Comparison of ENCODE assay signal across 1 cellular context in the genomic region with DNA sequence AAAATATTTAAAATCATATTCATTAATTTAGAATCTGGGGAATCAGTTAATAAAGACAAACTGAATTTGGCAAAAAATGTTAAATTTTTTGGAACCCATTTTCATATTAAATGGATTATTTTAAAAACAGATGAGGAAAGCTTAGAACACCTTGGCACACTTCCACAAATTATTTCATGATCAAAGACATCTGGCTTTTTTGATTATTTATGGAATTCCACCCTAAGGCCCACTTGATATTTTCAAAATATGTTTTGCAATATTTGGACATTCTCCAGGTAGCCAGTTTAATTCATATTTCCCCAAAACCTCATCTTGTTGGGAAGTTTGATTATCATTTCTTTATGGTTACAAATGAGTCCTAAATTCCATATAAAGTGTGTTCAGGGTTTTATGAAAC.
TF ChIP-seq lines count a peak whose summit lies in the region.

No MANE protein-coding gene starts in this region.

TF ChIP-seq in SK-N-SH treated with all-trans-retinoic acid at 6 μM for 48 hours, 23 proteins besides CTCF, POLR2A, EP300 and RAD21 (continued from another document):
- TF ChIP-seq, protein P1, sequence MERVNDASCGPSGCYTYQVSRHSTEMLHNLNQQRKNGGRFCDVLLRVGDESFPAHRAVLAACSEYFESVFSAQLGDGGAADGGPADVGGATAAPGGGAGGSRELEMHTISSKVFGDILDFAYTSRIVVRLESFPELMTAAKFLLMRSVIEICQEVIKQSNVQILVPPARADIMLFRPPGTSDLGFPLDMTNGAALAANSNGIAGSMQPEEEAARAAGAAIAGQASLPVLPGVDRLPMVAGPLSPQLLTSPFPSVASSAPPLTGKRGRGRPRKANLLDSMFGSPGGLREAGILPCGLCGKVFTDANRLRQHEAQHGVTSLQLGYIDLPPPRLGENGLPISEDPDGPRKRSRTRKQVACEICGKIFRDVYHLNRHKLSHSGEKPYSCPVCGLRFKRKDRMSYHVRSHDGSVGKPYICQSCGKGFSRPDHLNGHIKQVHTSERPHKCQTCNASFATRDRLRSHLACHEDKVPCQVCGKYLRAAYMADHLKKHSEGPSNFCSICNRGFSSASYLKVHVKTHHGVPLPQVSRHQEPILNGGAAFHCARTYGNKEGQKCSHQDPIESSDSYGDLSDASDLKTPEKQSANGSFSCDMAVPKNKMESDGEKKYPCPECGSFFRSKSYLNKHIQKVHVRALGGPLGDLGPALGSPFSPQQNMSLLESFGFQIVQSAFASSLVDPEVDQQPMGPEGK (CRISPR knock-in tag; IDR thresholded peaks at IDR 0.05; ENCODE audit: borderline replicate concordance), result no peak
- 0 out of 2 replicates have a peak, but pooled peaks have one; percentile 41 for TF ChIP-seq TCF4 (CRISPR knock-in tag; IDR thresholded peaks at IDR 0.05; ENCODE audit: borderline replicate concordance)
- TF ChIP-seq TOX (CRISPR knock-in tag; IDR thresholded peaks at IDR 0.05; ENCODE audit: borderline replicate concordance), result no peak
- TF ChIP-seq, protein P2, sequence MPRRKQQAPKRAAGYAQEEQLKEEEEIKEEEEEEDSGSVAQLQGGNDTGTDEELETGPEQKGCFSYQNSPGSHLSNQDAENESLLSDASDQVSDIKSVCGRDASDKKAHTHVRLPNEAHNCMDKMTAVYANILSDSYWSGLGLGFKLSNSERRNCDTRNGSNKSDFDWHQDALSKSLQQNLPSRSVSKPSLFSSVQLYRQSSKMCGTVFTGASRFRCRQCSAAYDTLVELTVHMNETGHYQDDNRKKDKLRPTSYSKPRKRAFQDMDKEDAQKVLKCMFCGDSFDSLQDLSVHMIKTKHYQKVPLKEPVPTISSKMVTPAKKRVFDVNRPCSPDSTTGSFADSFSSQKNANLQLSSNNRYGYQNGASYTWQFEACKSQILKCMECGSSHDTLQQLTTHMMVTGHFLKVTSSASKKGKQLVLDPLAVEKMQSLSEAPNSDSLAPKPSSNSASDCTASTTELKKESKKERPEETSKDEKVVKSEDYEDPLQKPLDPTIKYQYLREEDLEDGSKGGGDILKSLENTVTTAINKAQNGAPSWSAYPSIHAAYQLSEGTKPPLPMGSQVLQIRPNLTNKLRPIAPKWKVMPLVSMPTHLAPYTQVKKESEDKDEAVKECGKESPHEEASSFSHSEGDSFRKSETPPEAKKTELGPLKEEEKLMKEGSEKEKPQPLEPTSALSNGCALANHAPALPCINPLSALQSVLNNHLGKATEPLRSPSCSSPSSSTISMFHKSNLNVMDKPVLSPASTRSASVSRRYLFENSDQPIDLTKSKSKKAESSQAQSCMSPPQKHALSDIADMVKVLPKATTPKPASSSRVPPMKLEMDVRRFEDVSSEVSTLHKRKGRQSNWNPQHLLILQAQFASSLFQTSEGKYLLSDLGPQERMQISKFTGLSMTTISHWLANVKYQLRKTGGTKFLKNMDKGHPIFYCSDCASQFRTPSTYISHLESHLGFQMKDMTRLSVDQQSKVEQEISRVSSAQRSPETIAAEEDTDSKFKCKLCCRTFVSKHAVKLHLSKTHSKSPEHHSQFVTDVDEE (CRISPR knock-in tag; IDR thresholded peaks at IDR 0.05), result peak; percentile 43; the same call in 1 of the 2 replicates
- no peak for TF ChIP-seq RARB (CRISPR knock-in tag; IDR thresholded peaks at IDR 0.05)
